ENCODE assay signal across 14 cellular contexts in genomic region chr1:25780318-25781129, GRCh38. TPM values are rescaled to one million over a fixed set of nuclear protein-coding genes. Genes with fewer than 3 reads are reported as not detected.
A peak's percentile ranks its signal among the peaks of the same experiment; 100 is the strongest.
DNase-seq lines count a peak whose midpoint lies in the region; FAIRE-seq and TF ChIP-seq lines count a peak whose summit lies in the region.
"Had no signal": no experiment of that assay in that cellular context is flagged by ENCODE, and none has a peak within 500 bp of the region (broad histone marks: within the 10 kb centered on the region; RNA-seq: fewer than 3 reads in every experiment).

No MANE protein-coding gene starts in this region.

- H3K4me1 ChIP-seq in NT2/D1 (ENCODE audit: insufficient read depth, insufficient read length) (peaks cover 39% of the 10 kb centered on the region), small intestine (ENCODE audit: control insufficient read depth in 2 of 2, insufficient read depth in 1 of 2, low read depth in 1 of 2, low read length in 1 of 2) (no peaks in the 10 kb centered on the region), adrenal gland (replicated peaks in 1 of 2) (no peaks in the 10 kb centered on the region)

- no peak for TF ChIP-seq POLR2A in adrenal gland (IDR thresholded peaks at IDR 0.05)

- H3K4me3 ChIP-seq in NT2/D1 (ENCODE audit: insufficient read length, low read depth) (no peak overlapping the region), fibroblast of villous mesenchyme (ENCODE audit: low read depth, low read length) (no peak overlapping the region), small intestine (ENCODE audit: low read depth in 1 of 2, low read length in 2 of 2) (no peak overlapping the region), adrenal gland (no peak overlapping the region)
- H3K4me3 ChIP-seq: coronary artery, smooth muscle cell had no signal

- DNase-seq in NCI-H1694 (lab: John Stamatoyannopoulos, UW) (peak; percentile 9), NCI-H1694 treated with DMSO at 0.1 percent for 48 hours (lab: John Stamatoyannopoulos, UW) (no peak), NT2/D1 (ENCODE audit: low read depth, low spot score) (peak; percentile 81), fibroblast of villous mesenchyme (ENCODE audit: low read depth) (peak; percentile 70), small intestine (peak; percentile 42), NCI-H226 (no peak), NOMO-1 treated with DMSO at 0.1 percent for 48 hours (lab: John Stamatoyannopoulos, UW; ENCODE audit: unreplicated experiment) (no peak), adrenal gland (no peak)
- DNase-seq: 8988T; activated naive CD8-positive, alpha-beta T cell treated with anti-CD3 and anti-CD28 coated beads, Interleukin-2, amount 10 ng/mL, durations not matched to agents 7 days and 5 days; left ventricle myocardium superior; SK-N-SH had no signal

- no peaks in the 10 kb centered on the region for H3K27me3 ChIP-seq in NT2/D1 (ENCODE audit: insufficient read depth, insufficient read length)
- H3K27me3 ChIP-seq in small intestine (ENCODE audit: control insufficient read depth in 2 of 2, insufficient read depth in 2 of 2, low read length in 2 of 2), result no peaks in the 10 kb centered on the region
- H3K27me3 ChIP-seq in adrenal gland, result no peaks in the 10 kb centered on the region

- FAIRE-seq in small intestine (lab: Jason Lieb, UNC), result no peak

- intact Hi-C loops in adrenal gland (cut with DNase I), result no loop called here

- TF ChIP-seq CTCF in fibroblast of villous mesenchyme (IDR thresholded peaks at IDR 0.05; ENCODE audit: insufficient read depth, low read depth, low read length) (no peak), adrenal gland (IDR thresholded peaks at IDR 0.05) (no peak)

- H3K9ac ChIP-seq in NT2/D1 (ENCODE audit: insufficient read length, low read depth), result peak overlapping the region; percentile 58
- H3K9ac ChIP-seq: SK-N-SH had no signal

- H3K36me3 ChIP-seq in NT2/D1 (ENCODE audit: insufficient read depth, insufficient read length, low read length), result no peaks in the 10 kb centered on the region
- H3K36me3 ChIP-seq in small intestine (ENCODE audit: control insufficient read depth in 2 of 2, insufficient read depth in 2 of 2, low read length in 2 of 2), result no peaks in the 10 kb centered on the region
- H3K36me3 ChIP-seq in adrenal gland (replicated peaks in 1 of 2), result peaks cover 0 to 4% of the 10 kb centered on the region in 2 donors

- H3K9me3 ChIP-seq in NT2/D1 (ENCODE audit: insufficient read depth, low read length) (no peaks in the 10 kb centered on the region), small intestine (ENCODE audit: control insufficient read depth, low read depth) (no peaks in the 10 kb centered on the region), adrenal gland (replicated peaks in 1 of 3) (no peaks in the 10 kb centered on the region)
- H3K9me3 ChIP-seq: SK-N-SH had no signal

- 67 to 78% (median 76%) methylated on average over 14 of the region's 14 CpGs for WGBS in small intestine, 3 donors
- WGBS in adrenal gland, 4 donors, result 83 to 91% (median 89%) methylated on average over 11 to 14 of the region's 14 CpGs

- H3K27ac ChIP-seq in small intestine (ENCODE audit: low read depth in 1 of 2, low read length in 1 of 2) (no peak overlapping the region), adrenal gland (peak overlapping the region in 1 of 5 donors; percentile 29)
- H3K27ac ChIP-seq: coronary artery had no signal

RNA-seq across cellular contexts. Expression of gene SELENON, which starts 19.5 kb away (rescaled TPM):
- 23.7 and 24.5 TPM in 2 replicates for total RNA-seq in fibroblast of villous mesenchyme
- 10 to 100 TPM in 1 of 3 donors, 1 to 10 TPM in 2; 4.7 to 39.2 (median 5.1) TPM for polyA plus RNA-seq in small intestine
- 100 to 1,000 TPM in 1 of 8 donors, 10 to 100 TPM in 7; 25.1 to 105 (median 75.5) TPM for total RNA-seq in adrenal gland
- 10 to 100 TPM; 35.6 to 75.9 (median 37.7) TPM for polyA plus RNA-seq in adrenal gland

RNA-seq across cellular contexts. Expression of gene MTFR1L, which starts 39.2 kb away (rescaled TPM):
- total RNA-seq in fibroblast of villous mesenchyme, result 46.6 and 47.4 TPM in 2 replicates
- polyA plus RNA-seq in small intestine, result 100 to 1,000 TPM in 1 of 3 donors, 10 to 100 TPM in 2; 37.7 to 181 (median 96.2) TPM
- total RNA-seq in adrenal gland, result 100 to 1,000 TPM; 116 to 285 (median 184) TPM
- 100 to 1,000 TPM; 157 to 298 (median 284) TPM for polyA plus RNA-seq in adrenal gland

Comparison
In these comparisons a context has a peak if more than half of its experiments do, and no peak if none do; other contexts are left out.
1. DNase-seq: peak in NCI-H1694 (single experiment), NT2/D1 (single experiment), fibroblast of villous mesenchyme (single experiment) and small intestine (single experiment); none in NCI-H1694 treated with DMSO at 0.1 percent for 48 hours (single experiment), NCI-H226 (single experiment), NOMO-1 treated with DMSO at 0.1 percent for 48 hours (single experiment) and adrenal gland (0 of 7).